ENCODE assay signal across 8 cellular contexts in the genomic region with DNA sequence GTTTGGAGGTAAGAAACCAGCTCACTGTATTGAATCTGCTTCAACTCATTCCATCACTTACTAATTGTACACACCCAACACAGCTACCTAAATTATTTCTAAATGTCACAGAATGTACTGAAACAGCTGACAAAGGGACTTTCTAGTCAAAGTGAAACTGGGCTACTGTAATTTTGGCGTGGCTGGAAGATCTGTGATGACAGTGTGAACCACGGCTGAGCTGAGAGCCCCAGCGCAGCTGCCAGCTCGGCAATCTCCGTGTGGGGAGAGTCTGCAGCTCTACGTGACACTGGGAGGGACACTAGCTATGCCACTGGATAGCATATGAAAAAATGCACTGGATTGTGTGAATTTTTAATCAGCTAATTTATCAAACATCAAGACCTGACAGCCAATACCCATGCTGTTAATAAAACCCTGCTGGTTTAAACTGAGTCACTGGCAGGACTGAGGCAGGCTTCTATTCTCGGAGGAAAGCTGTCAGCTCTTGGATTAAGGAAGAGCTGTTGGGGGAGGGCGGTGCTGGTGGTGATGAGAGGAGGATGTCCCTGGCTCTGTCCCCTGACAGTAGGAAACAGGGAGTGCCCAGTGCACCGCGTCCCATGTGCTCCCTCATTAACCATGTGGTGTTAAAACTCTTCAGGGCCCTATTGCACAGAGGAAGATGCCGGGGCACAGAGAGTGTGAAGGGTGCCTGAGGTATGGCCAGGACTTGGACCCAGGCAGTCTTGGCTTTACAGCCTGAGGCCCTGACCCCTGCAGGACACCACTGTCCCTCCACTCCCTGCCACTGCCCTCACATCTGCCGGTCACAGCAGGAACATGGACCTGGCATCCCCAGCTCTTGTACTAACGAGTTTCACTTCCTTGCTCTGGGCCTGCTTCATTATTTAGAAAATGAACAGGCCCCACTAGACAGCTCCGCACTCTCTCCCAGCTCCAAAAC. TPM values are rescaled to one million over a fixed set of nuclear protein-coding genes. Genes with fewer than 3 reads are reported as not detected.
DNase-seq lines count a peak whose midpoint lies in the region; ATAC-seq and TF ChIP-seq lines count a peak whose summit lies in the region.

No MANE protein-coding gene starts in this region.

- no peak overlapping the region for H3K9ac ChIP-seq in neural progenitor cell

- H3F3A ChIP-seq in neural progenitor cell (ENCODE audit: low read depth): peaks cover 14% of the 10 kb centered on the region

- POLR2A ChIA-PET in GM10248 (lab: Yijun Ruan, JAX): interaction anchor here (0.9 to 3.1 kb wide), 8 partner anchors 9 to 173 kb away, joined by 3 to 32 read pairs (median 9); a partner anchor contains a TSS

- H3K27me3 Mint-ChIP-seq in central memory CD8-positive, alpha-beta T cell: no peaks in the 10 kb centered on the region
- H3K27me3 Mint-ChIP-seq in neural progenitor cell (ENCODE audit: insufficient read depth, low read depth): peaks cover 3% of the 10 kb centered on the region

- no peak overlapping the region for H2AFZ ChIP-seq in neural progenitor cell (replicated peaks)

- TF ChIP-seq CTCF in GM10248 (IDR thresholded peaks at IDR 0.05; ENCODE audit: control extremely low read depth, extremely low read depth, low read depth, missing control alignments) (no peak), GM20000 (IDR thresholded peaks at IDR 0.05; ENCODE audit: extremely low read depth, missing control alignments) (no peak), neural progenitor cell (IDR thresholded peaks at IDR 0.05) (peak; percentile 28), brain microvascular endothelial cell (IDR thresholded peaks at IDR 0.05; ENCODE audit: low read depth, low read length, missing control alignments) (no peak)

- H3K9me3 ChIP-seq in neural progenitor cell (ENCODE audit: low read depth): no peaks in the 10 kb centered on the region

- peaks cover 21% of the 10 kb centered on the region for H3K4me1 ChIP-seq in neural progenitor cell

- peak overlapping the region; percentile 60 for H3K27ac ChIP-seq in neural progenitor cell
- no peak overlapping the region for H3K27ac ChIP-seq in brain microvascular endothelial cell

- H3K4me3 Mint-ChIP-seq in central memory CD8-positive, alpha-beta T cell: peak overlapping the region; percentile 83
- no peak overlapping the region for H3K4me3 Mint-ChIP-seq in neural progenitor cell

- DNase-seq in GM10248 (ENCODE audit: extremely low spot score) (peak; percentile 65), GM20000 (ENCODE audit: low spot score) (peak; percentile 57), neural progenitor cell (ENCODE audit: low spot score) (peak; percentile 48), brain microvascular endothelial cell (no peak), DMS153 (lab: John Stamatoyannopoulos, UW) (no peak)
- DNase-seq in central memory CD8-positive, alpha-beta T cell (ENCODE audit: low spot score in 2 of 2): peak in 1 of 2 donors; percentile 63
- DNase-seq in activated effector memory CD4-positive, alpha-beta T cell treated with anti-CD3 and anti-CD28 coated beads, Interleukin-2, amount 50 U/mL, for 16 hours: no peak

- H3K4me3 ChIP-seq in neural progenitor cell (no peak overlapping the region), brain microvascular endothelial cell (ENCODE audit: low read depth, low read length) (no peak overlapping the region)

- no peaks in the 10 kb centered on the region for H3K9me3 Mint-ChIP-seq in central memory CD8-positive, alpha-beta T cell
- H3K9me3 Mint-ChIP-seq in neural progenitor cell: no peaks in the 10 kb centered on the region

- peak overlapping the region; percentile 53 for H3K4me2 ChIP-seq in neural progenitor cell

- peaks cover 8% of the 10 kb centered on the region for H3K36me3 ChIP-seq in neural progenitor cell
- H3K36me3 ChIP-seq in brain microvascular endothelial cell (replicated peaks): peaks cover 26% of the 10 kb centered on the region

- H3K27ac Mint-ChIP-seq in central memory CD8-positive, alpha-beta T cell (ENCODE audit: low read depth): peak overlapping the region; percentile 98
- no peak overlapping the region for H3K27ac Mint-ChIP-seq in neural progenitor cell

- peaks cover 48% of the 10 kb centered on the region for H3K4me1 Mint-ChIP-seq in central memory CD8-positive, alpha-beta T cell
- peaks cover 15% of the 10 kb centered on the region for H3K4me1 Mint-ChIP-seq in neural progenitor cell

- peaks cover 69% of the 10 kb centered on the region for H3K79me2 ChIP-seq in neural progenitor cell (ENCODE audit: low read depth)

- in situ Hi-C loops in brain microvascular endothelial cell (cut with HindIII; ENCODE audit: low pct_ligation_motif_present, low sequenced_read_pairs): no loop called here

- H4K20me1 ChIP-seq in neural progenitor cell (ENCODE audit: low read depth): peaks cover 49% of the 10 kb centered on the region

- H3K27me3 ChIP-seq in neural progenitor cell (no peaks in the 10 kb centered on the region), brain microvascular endothelial cell (replicated peaks) (no peaks in the 10 kb centered on the region)

- CTCF ChIA-PET in GM10248 (lab: Yijun Ruan, JAX): interaction anchor here (0.6 to 4.5 kb wide), 6 partner anchors 9 to 30 kb away, joined by 3 to 71 read pairs (median 6); a partner anchor contains a TSS

- ATAC-seq in HG03520 (IDR thresholded peaks at IDR 0.05; ENCODE audit: unreplicated experiment): peak; percentile 84
- peak; percentile 82 for ATAC-seq in central memory CD8-positive, alpha-beta T cell (replicated peaks; ENCODE audit: extremely low read depth, poor library complexity, severe bottlenecking)

- H3K36me3 Mint-ChIP-seq in central memory CD8-positive, alpha-beta T cell (ENCODE audit: insufficient read depth): peaks cover 35% of the 10 kb centered on the region
- peaks cover 41% of the 10 kb centered on the region for H3K36me3 Mint-ChIP-seq in neural progenitor cell

RNA-seq across cellular contexts. Expression of a gene that starts 13.3 kb away (rescaled TPM):
- total RNA-seq in neural progenitor cell (ENCODE audit: low replicate concordance): 42.3 and 45.7 TPM in 2 replicates

RNA-seq across cellular contexts. Expression of a gene that starts 42.8 kb away (rescaled TPM):
- 5.4 and 7.9 TPM in 2 replicates for total RNA-seq in neural progenitor cell (ENCODE audit: low replicate concordance)

Comparison
In these comparisons a context has a peak if more than half of its experiments do, and no peak if none do; other contexts are left out.
1. DNase-seq: peak in GM10248 (single experiment), GM20000 (single experiment) and neural progenitor cell (single experiment); none in brain microvascular endothelial cell (single experiment), DMS153 (single experiment) and activated effector memory CD4-positive, alpha-beta T cell treated with anti-CD3 and anti-CD28 coated beads, Interleukin-2, amount 50 U/mL, for 16 hours (single experiment).